Comparison of ENCODE assay signal across 10 cellular contexts in genomic region chr1:209685835-209686234, GRCh38. TPM values are rescaled to one million over a fixed set of nuclear protein-coding genes. Genes with fewer than 3 reads are reported as not detected.
DNase-seq lines count a peak whose midpoint lies in the region; ATAC-seq and TF ChIP-seq lines count a peak whose summit lies in the region.
"Had no signal": no experiment of that assay in that cellular context is flagged by ENCODE, and none has a peak within 500 bp of the region (broad histone marks: within the 10 kb centered on the region; RNA-seq: fewer than 3 reads in every experiment).

No MANE protein-coding gene starts in this region.

- H3K36me3 Mint-ChIP-seq in T-helper 1 cell treated with Interleukin-12 subunit alpha and Interleukin-12 subunit beta and Interleukin-4 antibody, amounts not matched to agents 30 μg/mL and 1 μg/mL, for 36 hours (ENCODE audit: low read depth), result peaks cover 21% of the 10 kb centered on the region

- DNase-seq in lower lobe of right lung (no peak), thyroid gland (no peak), AG20443 (ENCODE audit: low spot score) (no peak)
- DNase-seq: activated CD4-positive, CD25-positive, alpha-beta regulatory T cell treated with anti-CD3 and anti-CD28 coated beads, Interleukin-2, amount 50 U/mL, for 72 hours; NCI-H226 had no signal

- H3K4me3 ChIP-seq in lower lobe of right lung (no peak overlapping the region), thyroid gland (replicated peaks in 1 of 3) (no peak overlapping the region)

- no peaks in the 10 kb centered on the region for H3K9me3 ChIP-seq in lower lobe of right lung
- H3K9me3 ChIP-seq in thyroid gland, result no peaks in the 10 kb centered on the region

- peaks cover 44% of the 10 kb centered on the region for H3K4me1 Mint-ChIP-seq in T-helper 1 cell treated with Interleukin-12 subunit alpha and Interleukin-12 subunit beta and Interleukin-4 antibody, amounts not matched to agents 30 μg/mL and 1 μg/mL, for 36 hours (ENCODE audit: low read depth)

- TF ChIP-seq CTCF in lower lobe of right lung (IDR thresholded peaks at IDR 0.05), result no peak
- TF ChIP-seq CTCF in thyroid gland (IDR thresholded peaks at IDR 0.05), result no peak

- peaks cover 4% of the 10 kb centered on the region for H3K4me1 ChIP-seq in lower lobe of right lung
- H3K4me1 ChIP-seq in thyroid gland, result peaks cover 3 to 6% of the 10 kb centered on the region in 2 donors

- TF ChIP-seq POLR2A in thyroid gland (IDR thresholded peaks at IDR 0.05), result no peak

- peaks cover 3% of the 10 kb centered on the region for H3K27me3 Mint-ChIP-seq in T-helper 1 cell treated with Interleukin-12 subunit alpha and Interleukin-12 subunit beta and Interleukin-4 antibody, amounts not matched to agents 30 μg/mL and 1 μg/mL, for 36 hours (ENCODE audit: low read depth)

- intact Hi-C loops in lower lobe of right lung (cut with DNase I), result no loop called here
- intact Hi-C loops in thyroid gland (cut with DNase I), result no loop called here

- H3K36me3 ChIP-seq in lower lobe of right lung (no peaks in the 10 kb centered on the region), thyroid gland (no peaks in the 10 kb centered on the region)

- H3K27me3 ChIP-seq in lower lobe of right lung (ENCODE audit: low read depth), result no peaks in the 10 kb centered on the region
- H3K27me3 ChIP-seq in thyroid gland, result no peaks in the 10 kb centered on the region

- no peaks in the 10 kb centered on the region for H3K9me3 Mint-ChIP-seq in T-helper 1 cell treated with Interleukin-12 subunit alpha and Interleukin-12 subunit beta and Interleukin-4 antibody, amounts not matched to agents 30 μg/mL and 1 μg/mL, for 36 hours

- ATAC-seq in GM18858 (IDR thresholded peaks at IDR 0.05; ENCODE audit: unreplicated experiment) (peak; percentile 55), GM21423 (IDR thresholded peaks at IDR 0.05; ENCODE audit: unreplicated experiment) (peak; percentile 81), lower lobe of right lung (no peak), GM21737 (IDR thresholded peaks at IDR 0.05; ENCODE audit: unreplicated experiment) (no peak)

- H3K4me3 Mint-ChIP-seq in T-helper 1 cell treated with Interleukin-12 subunit alpha and Interleukin-12 subunit beta and Interleukin-4 antibody, amounts not matched to agents 30 μg/mL and 1 μg/mL, for 36 hours, result peak overlapping the region; percentile 78

- H3K27ac ChIP-seq in lower lobe of right lung (peak overlapping the region; percentile 50), thyroid gland (no peak overlapping the region)

- H3K27ac Mint-ChIP-seq in T-helper 1 cell treated with Interleukin-12 subunit alpha and Interleukin-12 subunit beta and Interleukin-4 antibody, amounts not matched to agents 30 μg/mL and 1 μg/mL, for 36 hours, result peak overlapping the region; percentile 72

- WGBS in thyroid gland, 2 donors, result 76 to 78% methylated on average over 4 of the region's 4 CpGs

RNA-seq across cellular contexts. Expression of gene G0S2, which starts 10.6 kb away (rescaled TPM):
- total RNA-seq in lower lobe of right lung, result 19.9 TPM
- total RNA-seq in thyroid gland, result 10 to 100 TPM in 2 of 4 donors, 1 to 10 TPM in 2; 6.5 to 43.7 (median 10.7) TPM

RNA-seq across cellular contexts. Expression of gene HSD11B1, which starts 18.8 kb away (rescaled TPM):
- total RNA-seq in lower lobe of right lung, result 11.6 TPM
- total RNA-seq in thyroid gland, result 10 to 100 TPM in 1 of 4 donors, 1 to 10 TPM in 3; 1.1 to 20.7 (median 2.4) TPM
- total RNA-seq: LHCN-M2 had no signal

RNA-seq across cellular contexts. Expression of gene LAMB3, which starts 33.6 kb away (rescaled TPM):
- total RNA-seq in lower lobe of right lung, result 47.2 TPM
- 1 to 10 TPM in 3 of 4 donors, under 1 TPM in 1; 0.56 to 5.6 (median 2.7) TPM for total RNA-seq in thyroid gland

Comparison
In these comparisons a context has a peak if more than half of its experiments do, and no peak if none do; other contexts are left out.
1. ATAC-seq: peak in GM18858 (single experiment) and GM21423 (single experiment); none in lower lobe of right lung (0 of 2) and GM21737 (single experiment).